Comparison of ENCODE assay signal across 2 cellular contexts in the genomic region with DNA sequence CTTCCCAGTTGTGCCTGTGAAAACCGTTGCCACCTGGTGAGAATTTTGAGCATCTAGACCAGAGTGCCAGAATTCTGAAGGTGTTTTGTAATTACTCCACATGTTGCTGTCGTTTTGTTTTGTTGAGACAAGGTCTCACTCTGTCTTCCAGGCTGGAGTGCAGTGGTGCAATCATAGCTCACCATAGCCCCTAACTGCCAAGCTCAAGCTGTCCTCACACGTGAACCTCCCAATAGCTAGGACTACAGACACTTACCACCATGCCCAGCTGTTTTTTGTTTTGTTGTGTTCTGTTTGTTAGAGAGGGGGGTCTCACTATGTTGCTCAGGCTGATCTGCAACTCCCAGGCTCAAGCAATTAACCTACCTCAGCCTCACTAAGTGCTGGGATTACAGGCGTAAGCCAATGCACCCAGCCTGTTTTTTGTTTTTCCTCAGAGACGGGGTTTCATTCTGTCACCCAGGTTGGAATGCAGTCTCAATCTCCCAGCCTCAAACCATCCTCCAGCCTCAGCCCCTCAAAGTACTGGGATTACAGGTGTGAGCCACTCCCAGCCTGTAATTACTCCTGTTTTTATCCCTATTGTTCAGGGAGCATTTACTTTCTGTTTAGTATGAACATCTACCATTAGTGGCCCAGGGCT.
TF ChIP-seq lines count a peak whose summit lies in the region.

No MANE protein-coding gene starts in this region.

TF ChIP-seq in SK-N-SH, 30 proteins besides CTCF, POLR2A, EP300 and RAD21 (continued from another document):
- TF ChIP-seq FOXM1 (IDR thresholded peaks at IDR 0.05; ENCODE audit: low read depth) (no peak), RXRA (IDR thresholded peaks at IDR 0.05; ENCODE audit: borderline replicate concordance, low read depth) (no peak), TAF1 (IDR thresholded peaks at IDR 0.05; ENCODE audit: borderline replicate concordance, low read depth, low read length) (no peak), GATA2 (CRISPR knock-in tag; IDR thresholded peaks at IDR 0.05) (no peak), GABPA (IDR thresholded peaks at IDR 0.05; ENCODE audit: low read depth) (no peak), RFX5 (IDR thresholded peaks at IDR 0.05; ENCODE audit: low read length) (no peak), NRF1 (IDR thresholded peaks at IDR 0.05; ENCODE audit: low read depth, low read length) (no peak)
- TF ChIP-seq, protein P1, sequence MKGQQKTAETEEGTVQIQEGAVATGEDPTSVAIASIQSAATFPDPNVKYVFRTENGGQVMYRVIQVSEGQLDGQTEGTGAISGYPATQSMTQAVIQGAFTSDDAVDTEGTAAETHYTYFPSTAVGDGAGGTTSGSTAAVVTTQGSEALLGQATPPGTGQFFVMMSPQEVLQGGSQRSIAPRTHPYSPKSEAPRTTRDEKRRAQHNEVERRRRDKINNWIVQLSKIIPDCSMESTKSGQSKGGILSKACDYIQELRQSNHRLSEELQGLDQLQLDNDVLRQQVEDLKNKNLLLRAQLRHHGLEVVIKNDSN (IDR thresholded peaks at IDR 0.05; ENCODE audit: borderline replicate concordance, low read depth), result no peak
- TF ChIP-seq, protein P2, sequence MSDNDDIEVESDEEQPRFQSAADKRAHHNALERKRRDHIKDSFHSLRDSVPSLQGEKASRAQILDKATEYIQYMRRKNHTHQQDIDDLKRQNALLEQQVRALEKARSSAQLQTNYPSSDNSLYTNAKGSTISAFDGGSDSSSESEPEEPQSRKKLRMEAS (IDR thresholded peaks at IDR 0.05; ENCODE audit: low read depth), result no peak

TF ChIP-seq in SK-N-SH treated with all-trans-retinoic acid at 6 μM for 48 hours, 23 proteins besides CTCF, POLR2A, EP300 and RAD21 (continued from another document):
- TF ChIP-seq, protein P3, sequence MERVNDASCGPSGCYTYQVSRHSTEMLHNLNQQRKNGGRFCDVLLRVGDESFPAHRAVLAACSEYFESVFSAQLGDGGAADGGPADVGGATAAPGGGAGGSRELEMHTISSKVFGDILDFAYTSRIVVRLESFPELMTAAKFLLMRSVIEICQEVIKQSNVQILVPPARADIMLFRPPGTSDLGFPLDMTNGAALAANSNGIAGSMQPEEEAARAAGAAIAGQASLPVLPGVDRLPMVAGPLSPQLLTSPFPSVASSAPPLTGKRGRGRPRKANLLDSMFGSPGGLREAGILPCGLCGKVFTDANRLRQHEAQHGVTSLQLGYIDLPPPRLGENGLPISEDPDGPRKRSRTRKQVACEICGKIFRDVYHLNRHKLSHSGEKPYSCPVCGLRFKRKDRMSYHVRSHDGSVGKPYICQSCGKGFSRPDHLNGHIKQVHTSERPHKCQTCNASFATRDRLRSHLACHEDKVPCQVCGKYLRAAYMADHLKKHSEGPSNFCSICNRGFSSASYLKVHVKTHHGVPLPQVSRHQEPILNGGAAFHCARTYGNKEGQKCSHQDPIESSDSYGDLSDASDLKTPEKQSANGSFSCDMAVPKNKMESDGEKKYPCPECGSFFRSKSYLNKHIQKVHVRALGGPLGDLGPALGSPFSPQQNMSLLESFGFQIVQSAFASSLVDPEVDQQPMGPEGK (CRISPR knock-in tag; IDR thresholded peaks at IDR 0.05; ENCODE audit: borderline replicate concordance), result no peak
- TF ChIP-seq, protein P4, sequence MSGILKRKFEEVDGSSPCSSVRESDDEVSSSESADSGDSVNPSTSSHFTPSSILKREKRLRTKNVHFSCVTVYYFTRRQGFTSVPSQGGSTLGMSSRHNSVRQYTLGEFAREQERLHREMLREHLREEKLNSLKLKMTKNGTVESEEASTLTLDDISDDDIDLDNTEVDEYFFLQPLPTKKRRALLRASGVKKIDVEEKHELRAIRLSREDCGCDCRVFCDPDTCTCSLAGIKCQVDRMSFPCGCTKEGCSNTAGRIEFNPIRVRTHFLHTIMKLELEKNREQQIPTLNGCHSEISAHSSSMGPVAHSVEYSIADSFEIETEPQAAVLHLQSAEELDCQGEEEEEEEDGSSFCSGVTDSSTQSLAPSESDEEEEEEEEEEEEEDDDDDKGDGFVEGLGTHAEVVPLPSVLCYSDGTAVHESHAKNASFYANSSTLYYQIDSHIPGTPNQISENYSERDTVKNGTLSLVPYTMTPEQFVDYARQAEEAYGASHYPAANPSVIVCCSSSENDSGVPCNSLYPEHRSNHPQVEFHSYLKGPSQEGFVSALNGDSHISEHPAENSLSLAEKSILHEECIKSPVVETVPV (CRISPR knock-in tag; IDR thresholded peaks at IDR 0.05), result no peak
- no peak for TF ChIP-seq ESRRG (CRISPR knock-in tag; IDR thresholded peaks at IDR 0.05)
- no peak for TF ChIP-seq ARNTL (CRISPR knock-in tag; IDR thresholded peaks at IDR 0.05; ENCODE audit: borderline replicate concordance, low read depth)
- no peak for TF ChIP-seq OSR1 (CRISPR knock-in tag; IDR thresholded peaks at IDR 0.05)
TF ChIP-seq in SK-N-SH treated with all-trans-retinoic acid at 6 μM for 48 hours: peak in this region for 0.
